ENCODE assay signal across 34 cellular contexts in the genomic region with DNA sequence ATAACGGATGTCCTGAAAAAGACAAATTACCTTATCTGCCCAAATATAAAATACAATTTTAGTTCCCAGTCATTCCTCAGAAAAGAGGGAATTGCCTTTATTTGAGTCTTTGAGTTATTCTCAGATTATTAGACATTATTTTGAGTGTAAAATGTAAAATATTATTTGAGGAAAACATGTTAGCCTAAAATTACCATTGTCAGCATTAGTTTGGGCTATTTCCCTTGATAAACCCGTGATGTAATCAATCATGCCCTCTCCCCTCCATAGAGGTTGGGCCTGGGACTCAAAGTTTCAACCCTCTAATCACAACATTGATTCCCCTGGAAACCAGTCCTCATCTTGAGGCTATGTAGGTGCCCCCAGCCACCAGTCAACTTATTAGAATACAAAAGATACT.
"Had no signal": no experiment of that assay in that cellular context is flagged by ENCODE, and none has a peak within 500 bp of the region (broad histone marks: within the 10 kb centered on the region; RNA-seq: fewer than 3 reads in every experiment).

No MANE protein-coding gene starts in this region.

- H3K27me3 ChIP-seq: MG63 had no signal

- DNase-seq: Karpas-422, Kasumi-1, MG63, MM.1S, MV-4-11, NCI-H1048, NCI-H1092, NCI-H1092 treated with DMSO at 0.1 percent for 48 hours, NCI-H1105, NCI-H1105 treated with DMSO at 0.1 percent for 48 hours, NCI-H1417, NCI-H1417 treated with DMSO at 0.1 percent for 48 hours, NCI-H1436, NCI-H1436 treated with DMSO at 0.1 percent for 48 hours, NCI-H146, NCI-H1694, NCI-H1694 treated with DMSO at 0.1 percent for 48 hours, NCI-H187, NCI-H187 treated with DMSO at 0.1 percent for 48 hours, NCI-H1930, NCI-H2029, NCI-H2029 treated with DMSO at 0.1 percent for 48 hours, NCI-H2081, NCI-H2081 treated with DMSO at 0.1 percent for 48 hours, NCI-H2107, NCI-H2171, NCI-H2171 treated with DMSO at 0.1 percent for 48 hours, NCI-H2227 treated with DMSO at 0.1 percent for 48 hours, NCI-H226, NCI-H345, NCI-H446, NCI-H446 treated with DMSO at 0.1 percent for 48 hours, NCI-H510A, NCI-H510A treated with DMSO at 0.1 percent for 48 hours had no signal

- H3K36me3 ChIP-seq: MG63 had no signal

- H3K9me3 ChIP-seq: MG63 had no signal

- H3K4me3 ChIP-seq: MG63 had no signal
